ENCODE assay signal across 18 cellular contexts in genomic region chr11:16448123-16448717, GRCh38.
A peak's percentile ranks its signal among the peaks of the same experiment; 100 is the strongest.
DNase-seq lines count a peak whose midpoint lies in the region; ATAC-seq and TF ChIP-seq lines count a peak whose summit lies in the region.
"Had no signal": no experiment of that assay in that cellular context is flagged by ENCODE, and none has a peak within 500 bp of the region (broad histone marks: within the 10 kb centered on the region; RNA-seq: fewer than 3 reads in every experiment).

No MANE protein-coding gene starts in this region.

- H3K4me3 ChIP-seq in OCI-LY3 (ENCODE audit: low read length): no peak overlapping the region
- H3K4me3 ChIP-seq: BLaER1, HAP-1 had no signal

- no peaks in the 10 kb centered on the region for H3K36me3 Mint-ChIP-seq in activated CD4-positive, alpha-beta T cell treated with anti-CD3 and anti-CD28 coated beads for 36 hours (ENCODE audit: low read depth)
- H3K36me3 Mint-ChIP-seq: CD4-positive, CD25-positive, alpha-beta regulatory T cell; CD8-positive, alpha-beta T cell had no signal

- no peak for DNase-seq in activated CD4-positive, alpha-beta T cell treated with anti-CD3 and anti-CD28 coated beads for 36 hours
- DNase-seq in activated CD4-positive, alpha-beta T cell treated with anti-CD3 and anti-CD28 coated beads for 4 hours: no peak
- no peak for DNase-seq in omental fat pad (ENCODE audit: low spot score)
- DNase-seq: Caco-2; CD4-positive, CD25-positive, alpha-beta regulatory T cell; CD8-positive, alpha-beta T cell; DMS153; DMS79; GF-D8; GOT3 had no signal

- H3K27ac Mint-ChIP-seq in activated CD4-positive, alpha-beta T cell treated with anti-CD3 and anti-CD28 coated beads for 36 hours: no peak overlapping the region
- H3K27ac Mint-ChIP-seq: B cell; CD4-positive, CD25-positive, alpha-beta regulatory T cell; CD8-positive, alpha-beta T cell had no signal

- no peak overlapping the region for H3K9ac ChIP-seq in OCI-LY3 (ENCODE audit: low read length)
- H3K9ac ChIP-seq: BLaER1 had no signal

- H4K20me1 ChIP-seq in OCI-LY3 (ENCODE audit: insufficient read depth, low read length): no peaks in the 10 kb centered on the region
- H4K20me1 ChIP-seq: BLaER1 had no signal

- H3K9me3 ChIP-seq in OCI-LY3 (ENCODE audit: insufficient read depth, low read length): no peaks in the 10 kb centered on the region
- H3K9me3 ChIP-seq: BLaER1, Caco-2, HAP-1 had no signal

- intact Hi-C loops in activated CD4-positive, alpha-beta T cell treated with anti-CD3 and anti-CD28 coated beads for 36 hours (cut with DNase I, micrococcal nuclease): no loop called here

- peaks cover 5% of the 10 kb centered on the region for H3K4me1 Mint-ChIP-seq in activated CD4-positive, alpha-beta T cell treated with anti-CD3 and anti-CD28 coated beads for 36 hours
- H3K4me1 Mint-ChIP-seq: B cell; CD4-positive, CD25-positive, alpha-beta regulatory T cell had no signal

- no peaks in the 10 kb centered on the region for H3K79me2 ChIP-seq in OCI-LY3 (ENCODE audit: low read length)

- TF ChIP-seq CTCF in OCI-LY3 (IDR thresholded peaks at IDR 0.05; ENCODE audit: low read depth, low read length): no peak
- no peak for TF ChIP-seq CTCF in omental fat pad (IDR thresholded peaks at IDR 0.05)

- CTCF ChIA-PET in activated CD4-positive, alpha-beta T cell treated with anti-CD3 and anti-CD28 coated beads for 36 hours (lab: Charles Lee): no interaction called here

- no peaks in the 10 kb centered on the region for H3K27me3 ChIP-seq in OCI-LY3 (ENCODE audit: low read depth, low read length)
- H3K27me3 ChIP-seq: BLaER1 had no signal

- peaks cover 14% of the 10 kb centered on the region for H3K4me1 ChIP-seq in OCI-LY3 (ENCODE audit: low read length)
- H3K4me1 ChIP-seq: BLaER1, Caco-2, HAP-1 had no signal

- POLR2A ChIA-PET in activated CD4-positive, alpha-beta T cell treated with anti-CD3 and anti-CD28 coated beads for 36 hours (lab: Charles Lee): interaction anchor here (0.6 kb wide), 1 partner anchor 176 kb away, joined by 3 read pairs; no protein-coding TSS in a partner anchor

- H2AFZ ChIP-seq in OCI-LY3 (ENCODE audit: low read depth, low read length): no peak overlapping the region

- peak overlapping the region; percentile 9; the same call in 1 of the 2 replicates for H3K4me2 ChIP-seq in OCI-LY3 (ENCODE audit: low read length)
- H3K4me2 ChIP-seq: BLaER1 had no signal

- no peak overlapping the region for H3K27ac ChIP-seq in OCI-LY3 (ENCODE audit: low read length)
- H3K27ac ChIP-seq: 22Rv1, BLaER1, C4-2B had no signal

- ATAC-seq in activated CD4-positive, alpha-beta T cell treated with anti-CD3 and anti-CD28 coated beads for 36 hours: peak; percentile 33
- ATAC-seq in omental fat pad (ENCODE audit: low FRiP score) (peak; percentile 83), HG03571 (IDR thresholded peaks at IDR 0.05; ENCODE audit: unreplicated experiment) (no peak), GM21390 (IDR thresholded peaks at IDR 0.05; ENCODE audit: unreplicated experiment) (no peak)
- ATAC-seq: CD8-positive, alpha-beta T cell had no signal

- no peaks in the 10 kb centered on the region for H3K36me3 ChIP-seq in OCI-LY3 (replicated peaks; ENCODE audit: low read depth, low read length)
- H3K36me3 ChIP-seq: BLaER1, HAP-1 had no signal

- H3K4me3 Mint-ChIP-seq in activated CD4-positive, alpha-beta T cell treated with anti-CD3 and anti-CD28 coated beads for 36 hours: no peak overlapping the region
- H3K4me3 Mint-ChIP-seq: B cell; CD4-positive, CD25-positive, alpha-beta regulatory T cell; CD8-positive, alpha-beta T cell had no signal

- peaks cover 2% of the 10 kb centered on the region for H3K9me3 Mint-ChIP-seq in activated CD4-positive, alpha-beta T cell treated with anti-CD3 and anti-CD28 coated beads for 36 hours (ENCODE audit: low read depth)

- peaks cover 3% of the 10 kb centered on the region for H3K27me3 Mint-ChIP-seq in activated CD4-positive, alpha-beta T cell treated with anti-CD3 and anti-CD28 coated beads for 36 hours
- H3K27me3 Mint-ChIP-seq: B cell; CD4-positive, CD25-positive, alpha-beta regulatory T cell had no signal

Comparison
In these comparisons a context has a peak if more than half of its experiments do, and no peak if none do; other contexts are left out.
1. ATAC-seq: peak in activated CD4-positive, alpha-beta T cell treated with anti-CD3 and anti-CD28 coated beads for 36 hours (single experiment) and omental fat pad (single experiment); none in HG03571 (single experiment) and GM21390 (single experiment).